8 cellular contexts compared by ENCODE assay signal in genomic region chr21:25801217-25802015, GRCh38.
DNase-seq lines count a peak whose midpoint lies in the region; ATAC-seq, FAIRE-seq and TF ChIP-seq lines count a peak whose summit lies in the region.

No MANE protein-coding gene starts in this region.

- ATAC-seq in A549: peak; percentile 98 to 100
- ATAC-seq in GM18519 (IDR thresholded peaks at IDR 0.05; ENCODE audit: low FRiP score, unreplicated experiment): peak; percentile 98
- ATAC-seq in HG03039 (IDR thresholded peaks at IDR 0.05; ENCODE audit: unreplicated experiment): peak; percentile 99

- H3K27me3 ChIP-seq in WERI-Rb-1 (ENCODE audit: insufficient read depth, low read depth, severe bottlenecking): peaks cover 5% of the 10 kb centered on the region

- intact Hi-C loops in MCF 10A (cut with micrococcal nuclease): no loop called here

- peak overlapping the region; percentile 71 for H3K4me2 ChIP-seq in A549

- H3K27ac ChIP-seq in A549 (no peak overlapping the region), WERI-Rb-1 (no peak overlapping the region)

- no peak for TF ChIP-seq POLR2A in A549 (IDR thresholded peaks at IDR 0.05; ENCODE audit: low read length)

- H3K4me3 Mint-ChIP-seq in MCF 10A (ENCODE audit: unreplicated experiment): no peak overlapping the region

- peaks cover 6% of the 10 kb centered on the region for H3K4me1 Mint-ChIP-seq in MCF 10A (ENCODE audit: insufficient read depth, unreplicated experiment)

- H3K36me3 ChIP-seq in WERI-Rb-1: no peaks in the 10 kb centered on the region

- H3K4me3 ChIP-seq in A549: peak overlapping the region; percentile 18; the same call in 1 of the 3 replicates
- no peak overlapping the region for H3K4me3 ChIP-seq in WERI-Rb-1 (ENCODE audit: low read depth, low read length)

- peak; percentile 78 for TF ChIP-seq CTCF in A549 (IDR thresholded peaks at IDR 0.05)
- peak; percentile 99 for TF ChIP-seq CTCF in WERI-Rb-1 (IDR thresholded peaks at IDR 0.05; ENCODE audit: low read depth, low read length)
- peak; percentile 90 for TF ChIP-seq CTCF in MCF 10A (IDR thresholded peaks at IDR 0.05; ENCODE audit: unreplicated experiment)

- POLR2A ChIA-PET in A549 (lab: Yijun Ruan, JAX): no interaction called here
- POLR2A ChIA-PET in MCF 10A (lab: Yijun Ruan, JAX): no interaction called here

- no peak for TF ChIP-seq EP300 in A549 (IDR thresholded peaks at IDR 0.05)

- WGBS in A549 (ENCODE audit: missing lambda C conversion rate): 29% methylated on average over 15 of the region's 20 CpGs

- TF ChIP-seq RAD21 in A549 (conservative IDR thresholded peaks at IDR 0.05 in 1 of 2, IDR thresholded peaks at IDR 0.05 in 1 of 2): peak; percentile 45 to 48

- no peaks in the 10 kb centered on the region for H3K4me1 ChIP-seq in A549

- CTCF ChIA-PET in A549 (lab: Yijun Ruan, JAX) (interaction anchor here (0.6 to 2.5 kb wide), 16 partner anchors 11 to 797 kb away, joined by 3 to 18 read pairs (median 4); no protein-coding TSS in a partner anchor), MCF 10A (lab: Yijun Ruan, JAX) (interaction anchor here (0.5 to 3.1 kb wide), 14 partner anchors 10 to 1454 kb away, joined by 3 to 17 read pairs (median 4); no protein-coding TSS in a partner anchor)

- FAIRE-seq in A549 (lab: Jason Lieb, UNC): no peak

- no peaks in the 10 kb centered on the region for H3K9me3 ChIP-seq in A549
- H3K9me3 ChIP-seq in WERI-Rb-1 (ENCODE audit: severe bottlenecking): no peaks in the 10 kb centered on the region

- H3K36me3 Mint-ChIP-seq in MCF 10A (ENCODE audit: insufficient read depth, unreplicated experiment): no peaks in the 10 kb centered on the region

- no peaks in the 10 kb centered on the region for H3K9me3 Mint-ChIP-seq in MCF 10A (ENCODE audit: unreplicated experiment)

- no peaks in the 10 kb centered on the region for H3K27me3 Mint-ChIP-seq in MCF 10A (ENCODE audit: insufficient read depth, unreplicated experiment)

- peak; percentile 55 to 90 for DNase-seq in A549 (ENCODE audit: low read depth in 1 of 2, low spot score in 1 of 2)
- peak; percentile 50 for DNase-seq in NCI-H2107 (lab: John Stamatoyannopoulos, UW)
- DNase-seq in WERI-Rb-1: peak; percentile 96
- peak; percentile 88 for DNase-seq in MCF 10A (ENCODE audit: unreplicated experiment)
- peak; percentile 79 for DNase-seq in iris pigment epithelial cell (ENCODE audit: low read depth)
- peak; percentile 58 to 72 for DNase-seq in stimulated activated CD4-positive, alpha-beta T cell treated with anti-CD3 and anti-CD28 coated beads, Interleukin-1b, Interleukin-23, amount 100 ng/mL, for 1 hour (ENCODE audit: low read depth in 2 of 2)

- H3K27ac Mint-ChIP-seq in MCF 10A (ENCODE audit: low read depth, unreplicated experiment): no peak overlapping the region

- BruUV-seq in MCF 10A (replicated peaks; lab: Mats Ljungman, UMichigan): no TSS peak

TF ChIP-seq in A549, 52 proteins besides CTCF, POLR2A, EP300 and RAD21:
- no peak for TF ChIP-seq TFCP2L1 (CRISPR knock-in tag; IDR thresholded peaks at IDR 0.05)
- peak; percentile 46; the same call in 2 of the 3 replicates for TF ChIP-seq SMC3 (IDR thresholded peaks at IDR 0.05)
- TF ChIP-seq REST (IDR thresholded peaks at IDR 0.05): peak; percentile 56; the same call in 1 of the 2 replicates
- TF ChIP-seq MAFK (IDR thresholded peaks at IDR 0.05; ENCODE audit: partially characterized antibody): peak; percentile 40
- no peak for TF ChIP-seq BCL3 (IDR thresholded peaks at IDR 0.05)
